ENCODE assay signal across 15 cellular contexts in genomic region chr18:26579941-26580618, GRCh38. TPM values are rescaled to one million over a fixed set of nuclear protein-coding genes. Genes with fewer than 3 reads are reported as not detected.
DNase-seq lines count a peak whose midpoint lies in the region; ATAC-seq, FAIRE-seq and TF ChIP-seq lines count a peak whose summit lies in the region.
"Had no signal": no experiment of that assay in that cellular context is flagged by ENCODE, and none has a peak within 500 bp of the region (broad histone marks: within the 10 kb centered on the region; RNA-seq: fewer than 3 reads in every experiment).

No MANE protein-coding gene starts in this region.

- H3K4me1 ChIP-seq in A549 (peaks cover 35% of the 10 kb centered on the region), mammary epithelial cell (ENCODE audit: insufficient read depth, low read length) (peaks cover 28% of the 10 kb centered on the region), lower lobe of right lung (peaks cover 8% of the 10 kb centered on the region)

- H3K9me3 ChIP-seq in A549 (no peaks in the 10 kb centered on the region), mammary epithelial cell (replicated peaks; ENCODE audit: insufficient read depth, low read length) (no peaks in the 10 kb centered on the region), lower lobe of right lung (no peaks in the 10 kb centered on the region)
- H3K9me3 ChIP-seq: left ventricle myocardium inferior had no signal

- DNase-seq in A549 (ENCODE audit: low read depth in 1 of 2, low spot score in 1 of 2) (peak; percentile 33 to 88), LoVo (ENCODE audit: low spot score) (peak; percentile 92), mammary epithelial cell (peak; percentile 92), lower lobe of right lung (peak; percentile 67), glutamatergic neuron (no peak)
- DNase-seq in NK-92 treated with Interleukin-12 subunit alpha and Interleukin-12 subunit beta, amount 100 ng/mL, for 24 hours (lab: John Stamatoyannopoulos, UW) = no peak
- no peak for DNase-seq in stimulated activated CD4-positive, alpha-beta T cell treated with anti-CD3 and anti-CD28 coated beads, Interleukin-15, amount 100 ng/mL, for 24 hours
- DNase-seq: activated CD8-positive, alpha-beta T cell treated with anti-CD3 and anti-CD28 coated beads for 36 hours; GF-D8; left ventricle myocardium inferior; naive thymus-derived CD8-positive, alpha-beta T cell; NCI-H2227 treated with DMSO at 0.1 percent for 48 hours had no signal

- H3K4me1 Mint-ChIP-seq in glutamatergic neuron (ENCODE audit: low read depth, unreplicated experiment) = no peaks in the 10 kb centered on the region

- peak overlapping the region; percentile 44 for H3K9ac ChIP-seq in mammary epithelial cell (ENCODE audit: insufficient read depth, low read length)

- H3K27ac ChIP-seq in A549 (peak overlapping the region; percentile 66 to 74), mammary epithelial cell (ENCODE audit: insufficient read depth, low read depth, low read length) (peak overlapping the region; percentile 77), lower lobe of right lung (peak overlapping the region; percentile 63)
- H3K27ac ChIP-seq: left ventricle myocardium inferior had no signal

- TF ChIP-seq RAD21 in A549 (conservative IDR thresholded peaks at IDR 0.05 in 1 of 2, IDR thresholded peaks at IDR 0.05 in 1 of 2) = no peak

- H3K27me3 Mint-ChIP-seq in glutamatergic neuron (ENCODE audit: unreplicated experiment) = peaks cover 4% of the 10 kb centered on the region

- TF ChIP-seq CTCF in A549 (IDR thresholded peaks at IDR 0.05) (no peak), mammary epithelial cell (conservative IDR thresholded peaks at IDR 0.05 in 1 of 2, IDR thresholded peaks at IDR 0.05 in 1 of 2; ENCODE audit: extremely low read depth in 1 of 2, insufficient read depth in 1 of 2, low read depth in 1 of 2, low read length in 2 of 2) (no peak), lower lobe of right lung (IDR thresholded peaks at IDR 0.05) (no peak), glutamatergic neuron (IDR thresholded peaks at IDR 0.05; ENCODE audit: partially characterized antibody, unreplicated experiment) (no peak)

- H3K4me2 ChIP-seq in A549 (peak overlapping the region; percentile 57), mammary epithelial cell (ENCODE audit: insufficient read depth, low read depth, low read length) (peak overlapping the region; percentile 47)

- H3K36me3 Mint-ChIP-seq in glutamatergic neuron (ENCODE audit: unreplicated experiment) = no peaks in the 10 kb centered on the region
- H3K36me3 Mint-ChIP-seq: naive thymus-derived CD8-positive, alpha-beta T cell had no signal

- H3K79me2 ChIP-seq in mammary epithelial cell (ENCODE audit: insufficient read depth, low read length) = no peaks in the 10 kb centered on the region

- no peak for TF ChIP-seq POLR2A in A549 (IDR thresholded peaks at IDR 0.05; ENCODE audit: low read length)

- no peaks in the 10 kb centered on the region for H3K27me3 ChIP-seq in mammary epithelial cell (ENCODE audit: insufficient read depth, low read length)
- no peaks in the 10 kb centered on the region for H3K27me3 ChIP-seq in lower lobe of right lung (ENCODE audit: low read depth)

- ATAC-seq in A549 = peak; percentile 39 to 64; a peak in 4 of 6 replicates
- peak; percentile 94 to 96 for ATAC-seq in lower lobe of right lung
- ATAC-seq in GM18867 (IDR thresholded peaks at IDR 0.05; ENCODE audit: unreplicated experiment) = no peak
- ATAC-seq: activated CD8-positive, alpha-beta T cell treated with anti-CD3 and anti-CD28 coated beads for 36 hours; activated T-helper 17 cell treated with anti-CD3 and anti-CD28 coated beads, Interleukin-2, amount 50 U/mL, for 72 hours; naive thymus-derived CD8-positive, alpha-beta T cell had no signal

- intact Hi-C loops in mammary epithelial cell (cut with micrococcal nuclease) = no loop called here
- intact Hi-C loops in lower lobe of right lung (cut with DNase I) = no loop called here

- POLR2A ChIA-PET in A549 (lab: Yijun Ruan, JAX) = interaction anchor here (1.0 kb wide), 1 partner anchor 30 kb away, joined by 3 read pairs; no protein-coding TSS in a partner anchor

- H3K4me3 ChIP-seq in A549 = no peak overlapping the region; the same call in 2 of the 3 replicates
- H3K4me3 ChIP-seq in mammary epithelial cell (replicated peaks in 1 of 3; ENCODE audit: insufficient read depth in 1 of 3, low read depth in 2 of 3, low read length in 3 of 3) = no peak overlapping the region
- no peak overlapping the region for H3K4me3 ChIP-seq in lower lobe of right lung
- H3K4me3 ChIP-seq: left ventricle myocardium inferior had no signal

- no TSS peak for BruUV-seq in mammary epithelial cell (replicated peaks; lab: Mats Ljungman, UMichigan)

- no peak overlapping the region for H3K4me3 Mint-ChIP-seq in glutamatergic neuron (ENCODE audit: unreplicated experiment)
- H3K4me3 Mint-ChIP-seq: activated CD8-positive, alpha-beta T cell treated with anti-CD3 and anti-CD28 coated beads for 36 hours; activated T-helper 17 cell treated with anti-CD3 and anti-CD28 coated beads, Interleukin-2, amount 50 U/mL, for 72 hours; naive thymus-derived CD8-positive, alpha-beta T cell had no signal

- dilution Hi-C loops in mammary epithelial cell (cut with HindIII; ENCODE audit: low sequenced_read_pairs) = no loop called here

- H3K36me3 ChIP-seq in mammary epithelial cell (ENCODE audit: insufficient read depth, low read length) = no peaks in the 10 kb centered on the region
- H3K36me3 ChIP-seq in lower lobe of right lung = no peaks in the 10 kb centered on the region
- H3K36me3 ChIP-seq: left ventricle myocardium inferior had no signal

- H3K27ac Mint-ChIP-seq in glutamatergic neuron (ENCODE audit: unreplicated experiment) = no peak overlapping the region
- H3K27ac Mint-ChIP-seq: activated CD8-positive, alpha-beta T cell treated with anti-CD3 and anti-CD28 coated beads for 36 hours; activated T-helper 17 cell treated with anti-CD3 and anti-CD28 coated beads, Interleukin-2, amount 50 U/mL, for 72 hours; naive thymus-derived CD8-positive, alpha-beta T cell; progenitor cell of endocrine pancreas had no signal

- peak overlapping the region; percentile 60 for H2AFZ ChIP-seq in mammary epithelial cell (ENCODE audit: low read depth, low read length)

- WGBS in A549 (ENCODE audit: missing lambda C conversion rate) = 5% methylated on average over 4 of the region's 6 CpGs
- WGBS in mammary epithelial cell (ENCODE audit: low coverage, missing lambda C conversion rate) = 0% methylated on average over 3 of the region's 6 CpGs

- no peak for TF ChIP-seq EP300 in A549 (IDR thresholded peaks at IDR 0.05)

- CTCF ChIA-PET in A549 (lab: Yijun Ruan, JAX) = interaction anchor here (0.8 to 1.0 kb wide), 3 partner anchors 11 to 69 kb away, joined by 3 to 4 read pairs (median 3); no protein-coding TSS in a partner anchor
- CTCF ChIA-PET in mammary epithelial cell (lab: Charles Lee; ENCODE audit: low non-redundant PET) = interaction anchor here (0.9 to 1.0 kb wide), 2 partner anchors 30 to 37 kb away, joined by 3 to 5 read pairs; no protein-coding TSS in a partner anchor

- no peak for FAIRE-seq in A549 (lab: Jason Lieb, UNC)

- no peaks in the 10 kb centered on the region for H3K9me3 Mint-ChIP-seq in glutamatergic neuron (ENCODE audit: unreplicated experiment)
- H3K9me3 Mint-ChIP-seq: activated CD8-positive, alpha-beta T cell treated with anti-CD3 and anti-CD28 coated beads for 36 hours; activated T-helper 17 cell treated with anti-CD3 and anti-CD28 coated beads, Interleukin-2, amount 50 U/mL, for 72 hours; naive thymus-derived CD8-positive, alpha-beta T cell had no signal

- no peaks in the 10 kb centered on the region for H4K20me1 ChIP-seq in mammary epithelial cell (ENCODE audit: insufficient read depth, low read length)

- in situ Hi-C loops in mammary epithelial cell (cut with MboI; ENCODE audit: low sequenced_read_pairs in 2 of 2) = no loop called here

TF ChIP-seq in A549, 52 proteins besides CTCF, POLR2A, EP300 and RAD21 (continues in another document):
- TF ChIP-seq FOXS1 (CRISPR knock-in tag; IDR thresholded peaks at IDR 0.05) (no peak), HES2 (IDR thresholded peaks at IDR 0.05) (no peak), CBX2 (IDR thresholded peaks at IDR 0.05; ENCODE audit: borderline replicate concordance, low read depth) (no peak), JUNB (IDR thresholded peaks at IDR 0.05) (0 out of 2 replicates have a peak, but pooled peaks have one; percentile 31), EHMT2 (IDR thresholded peaks at IDR 0.05; ENCODE audit: low read depth) (no peak), RFX5 (IDR thresholded peaks at IDR 0.05) (no peak), ELK1 (IDR thresholded peaks at IDR 0.05; ENCODE audit: low read depth, low read length) (no peak), POLR2AphosphoS2 (conservative IDR thresholded peaks at IDR 0.05; ENCODE audit: low read length) (no peak), MAFK (IDR thresholded peaks at IDR 0.05; ENCODE audit: partially characterized antibody) (no peak), HOXA7 (CRISPR knock-in tag; IDR thresholded peaks at IDR 0.05) (no peak)

RNA-seq across cellular contexts. Expression of gene KCTD1, which starts 31.7 kb away (rescaled TPM):
- polyA plus RNA-seq in A549 (2011; rRNA removed) (21.1 and 26.1 TPM in 2 replicates), A549 (2017; fragmentation: RNase III; extraction: RNeasy Plus Mini Kit Qiagen cat#74134 plus additional on column Dnase treatment) (32.1 to 37.3 TPM (median 35.4 TPM) in 3 replicates), mammary epithelial cell (62.2 TPM)
- 29.8 and 35.5 TPM in 2 replicates for polyA plus RNA-seq in A549 (2012; cell fraction: cytosol; rRNA removed)
- polyA plus RNA-seq in A549 (2012; cell fraction: nucleus; rRNA removed) = 20.9 and 33.2 TPM in 2 replicates
- polyA minus RNA-seq in A549 (2011; rRNA and poly(A)+ RNA removed) = 33.6 and 34.5 TPM in 2 replicates
- total RNA-seq in mammary epithelial cell (10 to 100 TPM; 35.3 to 64.6 TPM), lower lobe of right lung (9.0 TPM), glutamatergic neuron (ENCODE audit: unreplicated experiment) (18.8 TPM)
- polyA minus RNA-seq in mammary epithelial cell = 97.8 TPM

Comparison
In these comparisons a context has a peak if more than half of its experiments do, and no peak if none do; other contexts are left out.
1. DNase-seq: peak in A549 (2 of 2), LoVo (single experiment), mammary epithelial cell (single experiment) and lower lobe of right lung (single experiment); none in NK-92 treated with Interleukin-12 subunit alpha and Interleukin-12 subunit beta, amount 100 ng/mL, for 24 hours (single experiment), glutamatergic neuron (single experiment) and stimulated activated CD4-positive, alpha-beta T cell treated with anti-CD3 and anti-CD28 coated beads, Interleukin-15, amount 100 ng/mL, for 24 hours (single experiment).
2. Peak in every context shown above with its lines, with median percentiles within 50 percentile points of each other: H3K27ac ChIP-seq.